1 cellular context compared by ENCODE assay signal in the genomic region with DNA sequence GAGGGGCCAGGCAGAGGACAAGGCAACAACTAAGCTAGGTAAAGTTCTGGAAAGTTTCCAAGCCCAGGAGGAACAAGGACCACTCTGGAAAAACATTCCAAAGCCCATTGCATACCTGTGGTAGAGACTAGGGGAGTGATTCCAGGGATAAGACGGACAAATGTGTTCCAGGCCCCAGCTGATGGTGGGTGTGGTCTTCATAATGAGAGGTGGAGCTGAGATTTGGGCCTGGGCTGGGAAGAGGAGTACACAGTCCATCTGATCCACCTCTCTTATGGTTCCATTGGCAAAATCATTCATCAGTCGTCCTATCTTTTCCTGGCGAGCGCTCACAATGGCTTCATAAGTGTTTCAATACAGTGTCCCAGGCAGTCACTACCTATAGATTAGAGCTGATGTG.
TF ChIP-seq lines count a peak whose summit lies in the region.

No MANE protein-coding gene starts in this region.

TF ChIP-seq in HepG2, 621 proteins besides CTCF, POLR2A, EP300 and RAD21 (continued from another document):
- TF ChIP-seq, protein P1, sequence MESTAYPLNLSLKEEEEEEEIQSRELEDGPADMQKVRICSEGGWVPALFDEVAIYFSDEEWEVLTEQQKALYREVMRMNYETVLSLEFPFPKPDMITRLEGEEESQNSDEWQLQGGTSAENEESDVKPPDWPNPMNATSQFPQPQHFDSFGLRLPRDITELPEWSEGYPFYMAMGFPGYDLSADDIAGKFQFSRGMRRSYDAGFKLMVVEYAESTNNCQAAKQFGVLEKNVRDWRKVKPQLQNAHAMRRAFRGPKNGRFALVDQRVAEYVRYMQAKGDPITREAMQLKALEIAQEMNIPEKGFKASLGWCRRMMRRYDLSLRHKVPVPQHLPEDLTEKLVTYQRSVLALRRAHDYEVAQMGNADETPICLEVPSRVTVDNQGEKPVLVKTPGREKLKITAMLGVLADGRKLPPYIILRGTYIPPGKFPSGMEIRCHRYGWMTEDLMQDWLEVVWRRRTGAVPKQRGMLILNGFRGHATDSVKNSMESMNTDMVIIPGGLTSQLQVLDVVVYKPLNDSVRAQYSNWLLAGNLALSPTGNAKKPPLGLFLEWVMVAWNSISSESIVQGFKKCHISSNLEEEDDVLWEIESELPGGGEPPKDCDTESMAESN (CRISPR knock-in tag; conservative IDR thresholded peaks at IDR 0.05), result no peak
- TF ChIP-seq NCOA2 (CRISPR knock-in tag; IDR thresholded peaks at IDR 0.05) (no peak), FOXM1 (CRISPR knock-in tag; IDR thresholded peaks at IDR 0.05) (no peak), AGO1 (IDR thresholded peaks at IDR 0.05; ENCODE audit: low read depth, low read length, poor library complexity, severe bottlenecking) (no peak), HDAC2 (CRISPR knock-in tag; IDR thresholded peaks at IDR 0.05) (no peak), KLF11 (CRISPR knock-in tag; IDR thresholded peaks at IDR 0.05) (no peak), CCDC6 (CRISPR knock-in tag; IDR thresholded peaks at IDR 0.05) (no peak), ZKSCAN1 (IDR thresholded peaks at IDR 0.05; ENCODE audit: low read length) (no peak)
- TF ChIP-seq, protein P2, sequence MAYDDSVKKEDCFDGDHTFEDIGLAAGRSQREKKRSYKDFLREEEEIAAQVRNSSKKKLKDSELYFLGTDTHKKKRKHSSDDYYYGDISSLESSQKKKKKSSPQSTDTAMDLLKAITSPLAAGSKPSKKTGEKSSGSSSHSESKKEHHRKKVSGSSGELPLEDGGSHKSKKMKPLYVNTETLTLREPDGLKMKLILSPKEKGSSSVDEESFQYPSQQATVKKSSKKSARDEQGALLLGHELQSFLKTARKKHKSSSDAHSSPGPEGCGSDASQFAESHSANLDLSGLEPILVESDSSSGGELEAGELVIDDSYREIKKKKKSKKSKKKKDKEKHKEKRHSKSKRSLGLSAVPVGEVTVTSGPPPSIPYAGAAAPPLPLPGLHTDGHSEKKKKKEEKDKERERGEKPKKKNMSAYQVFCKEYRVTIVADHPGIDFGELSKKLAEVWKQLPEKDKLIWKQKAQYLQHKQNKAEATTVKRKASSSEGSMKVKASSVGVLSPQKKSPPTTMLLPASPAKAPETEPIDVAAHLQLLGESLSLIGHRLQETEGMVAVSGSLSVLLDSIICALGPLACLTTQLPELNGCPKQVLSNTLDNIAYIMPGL (CRISPR knock-in tag; IDR thresholded peaks at IDR 0.05; ENCODE audit: borderline replicate concordance in 1 of 2, low read depth in 1 of 2), result no peak
- TF ChIP-seq, protein P3, sequence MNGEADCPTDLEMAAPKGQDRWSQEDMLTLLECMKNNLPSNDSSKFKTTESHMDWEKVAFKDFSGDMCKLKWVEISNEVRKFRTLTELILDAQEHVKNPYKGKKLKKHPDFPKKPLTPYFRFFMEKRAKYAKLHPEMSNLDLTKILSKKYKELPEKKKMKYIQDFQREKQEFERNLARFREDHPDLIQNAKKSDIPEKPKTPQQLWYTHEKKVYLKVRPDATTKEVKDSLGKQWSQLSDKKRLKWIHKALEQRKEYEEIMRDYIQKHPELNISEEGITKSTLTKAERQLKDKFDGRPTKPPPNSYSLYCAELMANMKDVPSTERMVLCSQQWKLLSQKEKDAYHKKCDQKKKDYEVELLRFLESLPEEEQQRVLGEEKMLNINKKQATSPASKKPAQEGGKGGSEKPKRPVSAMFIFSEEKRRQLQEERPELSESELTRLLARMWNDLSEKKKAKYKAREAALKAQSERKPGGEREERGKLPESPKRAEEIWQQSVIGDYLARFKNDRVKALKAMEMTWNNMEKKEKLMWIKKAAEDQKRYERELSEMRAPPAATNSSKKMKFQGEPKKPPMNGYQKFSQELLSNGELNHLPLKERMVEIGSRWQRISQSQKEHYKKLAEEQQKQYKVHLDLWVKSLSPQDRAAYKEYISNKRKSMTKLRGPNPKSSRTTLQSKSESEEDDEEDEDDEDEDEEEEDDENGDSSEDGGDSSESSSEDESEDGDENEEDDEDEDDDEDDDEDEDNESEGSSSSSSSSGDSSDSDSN (CRISPR knock-in tag; IDR thresholded peaks at IDR 0.05), result no peak
- TF ChIP-seq, protein P4, sequence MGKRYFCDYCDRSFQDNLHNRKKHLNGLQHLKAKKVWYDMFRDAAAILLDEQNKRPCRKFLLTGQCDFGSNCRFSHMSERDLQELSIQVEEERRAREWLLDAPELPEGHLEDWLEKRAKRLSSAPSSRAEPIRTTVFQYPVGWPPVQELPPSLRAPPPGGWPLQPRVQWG (CRISPR knock-in tag; IDR thresholded peaks at IDR 0.05; ENCODE audit: borderline replicate concordance, low read depth), result no peak
- TF ChIP-seq, protein P5, sequence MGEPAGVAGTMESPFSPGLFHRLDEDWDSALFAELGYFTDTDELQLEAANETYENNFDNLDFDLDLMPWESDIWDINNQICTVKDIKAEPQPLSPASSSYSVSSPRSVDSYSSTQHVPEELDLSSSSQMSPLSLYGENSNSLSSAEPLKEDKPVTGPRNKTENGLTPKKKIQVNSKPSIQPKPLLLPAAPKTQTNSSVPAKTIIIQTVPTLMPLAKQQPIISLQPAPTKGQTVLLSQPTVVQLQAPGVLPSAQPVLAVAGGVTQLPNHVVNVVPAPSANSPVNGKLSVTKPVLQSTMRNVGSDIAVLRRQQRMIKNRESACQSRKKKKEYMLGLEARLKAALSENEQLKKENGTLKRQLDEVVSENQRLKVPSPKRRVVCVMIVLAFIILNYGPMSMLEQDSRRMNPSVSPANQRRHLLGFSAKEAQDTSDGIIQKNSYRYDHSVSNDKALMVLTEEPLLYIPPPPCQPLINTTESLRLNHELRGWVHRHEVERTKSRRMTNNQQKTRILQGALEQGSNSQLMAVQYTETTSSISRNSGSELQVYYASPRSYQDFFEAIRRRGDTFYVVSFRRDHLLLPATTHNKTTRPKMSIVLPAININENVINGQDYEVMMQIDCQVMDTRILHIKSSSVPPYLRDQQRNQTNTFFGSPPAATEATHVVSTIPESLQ (CRISPR knock-in tag; conservative IDR thresholded peaks at IDR 0.05), result no peak
- TF ChIP-seq, protein P6, sequence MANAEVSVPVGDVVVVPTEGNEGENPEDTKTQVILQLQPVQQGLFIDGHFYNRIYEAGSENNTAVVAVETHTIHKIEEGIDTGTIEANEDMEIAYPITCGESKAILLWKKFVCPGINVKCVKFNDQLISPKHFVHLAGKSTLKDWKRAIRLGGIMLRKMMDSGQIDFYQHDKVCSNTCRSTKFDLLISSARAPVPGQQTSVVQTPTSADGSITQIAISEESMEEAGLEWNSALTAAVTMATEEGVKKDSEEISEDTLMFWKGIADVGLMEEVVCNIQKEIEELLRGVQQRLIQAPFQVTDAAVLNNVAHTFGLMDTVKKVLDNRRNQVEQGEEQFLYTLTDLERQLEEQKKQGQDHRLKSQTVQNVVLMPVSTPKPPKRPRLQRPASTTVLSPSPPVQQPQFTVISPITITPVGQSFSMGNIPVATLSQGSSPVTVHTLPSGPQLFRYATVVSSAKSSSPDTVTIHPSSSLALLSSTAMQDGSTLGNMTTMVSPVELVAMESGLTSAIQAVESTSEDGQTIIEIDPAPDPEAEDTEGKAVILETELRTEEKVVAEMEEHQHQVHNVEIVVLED (CRISPR knock-in tag; IDR thresholded peaks at IDR 0.05; ENCODE audit: borderline replicate concordance), result no peak
- TF ChIP-seq, protein P7, sequence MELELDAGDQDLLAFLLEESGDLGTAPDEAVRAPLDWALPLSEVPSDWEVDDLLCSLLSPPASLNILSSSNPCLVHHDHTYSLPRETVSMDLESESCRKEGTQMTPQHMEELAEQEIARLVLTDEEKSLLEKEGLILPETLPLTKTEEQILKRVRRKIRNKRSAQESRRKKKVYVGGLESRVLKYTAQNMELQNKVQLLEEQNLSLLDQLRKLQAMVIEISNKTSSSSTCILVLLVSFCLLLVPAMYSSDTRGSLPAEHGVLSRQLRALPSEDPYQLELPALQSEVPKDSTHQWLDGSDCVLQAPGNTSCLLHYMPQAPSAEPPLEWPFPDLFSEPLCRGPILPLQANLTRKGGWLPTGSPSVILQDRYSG (CRISPR knock-in tag; IDR thresholded peaks at IDR 0.05), result no peak
TF ChIP-seq in HepG2: peak in this region for 0.
